Comparison of ENCODE assay signal across 11 cellular contexts in genomic region chr17:56867948-56868376, GRCh38. TPM values are rescaled to one million over a fixed set of nuclear protein-coding genes. Genes with fewer than 3 reads are reported as not detected.
DNase-seq lines count a peak whose midpoint lies in the region; ATAC-seq, FAIRE-seq and TF ChIP-seq lines count a peak whose summit lies in the region.
"Had no signal": no experiment of that assay in that cellular context is flagged by ENCODE, and none has a peak within 500 bp of the region (broad histone marks: within the 10 kb centered on the region; RNA-seq: fewer than 3 reads in every experiment).

No MANE protein-coding gene starts in this region.

- peak; percentile 94 for ATAC-seq in left lobe of liver
- no peak for ATAC-seq in GM19467 (IDR thresholded peaks at IDR 0.05; ENCODE audit: unreplicated experiment)

- no peak for TF ChIP-seq CTCF in ascending aorta (IDR thresholded peaks at IDR 0.05)

- DNase-seq in DMS79 treated with DMSO at 0.1 percent for 48 hours (lab: John Stamatoyannopoulos, UW) (peak; percentile 4), HTR-8/SVneo (ENCODE audit: insufficient read length, low spot score) (peak; percentile 39), astrocyte of the hippocampus (ENCODE audit: low read depth, low spot score) (peak; percentile 16), left lobe of liver (ENCODE audit: low spot score) (peak; percentile 65), NOMO-1 (lab: John Stamatoyannopoulos, UW; ENCODE audit: unreplicated experiment in 2 of 2) (no peak), ascending aorta (ENCODE audit: low spot score in 2 of 2) (no peak), NCI-H524 (lab: John Stamatoyannopoulos, UW) (no peak)
- DNase-seq: Caco-2, NCI-H187 treated with DMSO at 0.1 percent for 48 hours had no signal

- intact Hi-C loops in ascending aorta (cut with DNase I), result no loop called here

- H3K4me3 ChIP-seq in ascending aorta, result no peak overlapping the region
- H3K4me3 ChIP-seq: HAP-1 had no signal

- H3K36me3 ChIP-seq in ascending aorta, result peaks cover 2 to 9% of the 10 kb centered on the region in 2 donors

- H3K27ac ChIP-seq in ascending aorta, result no peak overlapping the region

- H3K27me3 ChIP-seq in ascending aorta, result no peaks in the 10 kb centered on the region

- peak; percentile 79 for FAIRE-seq in HTR-8/SVneo (lab: Jason Lieb, UNC)

- H3K9me3 ChIP-seq in ascending aorta, result no peaks in the 10 kb centered on the region
- H3K9me3 ChIP-seq: Caco-2, HAP-1 had no signal

- H3K4me1 ChIP-seq in ascending aorta, result no peaks in the 10 kb centered on the region
- H3K4me1 ChIP-seq: HAP-1 had no signal

RNA-seq across cellular contexts. Expression of gene DGKE, which starts 34.0 kb away (rescaled TPM):
- 4.0 TPM for total RNA-seq in left lobe of liver
- 85.0 TPM for total RNA-seq in ascending aorta

RNA-seq across cellular contexts. Expression of gene C17orf67, which starts 34.2 kb away (rescaled TPM):
- total RNA-seq in left lobe of liver, result 1.9 TPM
- 10.1 TPM for total RNA-seq in ascending aorta

RNA-seq across cellular contexts. Expression of gene TRIM25, which starts 45.9 kb away (rescaled TPM):
- total RNA-seq in left lobe of liver (55.4 TPM), ascending aorta (65.3 TPM)

Comparison
In these comparisons a context has a peak if more than half of its experiments do, and no peak if none do; other contexts are left out.
1. DNase-seq: peak in DMS79 treated with DMSO at 0.1 percent for 48 hours (single experiment), HTR-8/SVneo (single experiment), astrocyte of the hippocampus (single experiment) and left lobe of liver (single experiment); none in NOMO-1 (0 of 2), ascending aorta (0 of 2) and NCI-H524 (0 of 2).
2. RNA of gene DGKE, which starts 34.0 kb away (total RNA-seq): 85.0 TPM in ascending aorta (single experiment); 4.0 TPM in left lobe of liver (single experiment); every median in the first group is over 10 times any median in the second.